In the genomic region with DNA sequence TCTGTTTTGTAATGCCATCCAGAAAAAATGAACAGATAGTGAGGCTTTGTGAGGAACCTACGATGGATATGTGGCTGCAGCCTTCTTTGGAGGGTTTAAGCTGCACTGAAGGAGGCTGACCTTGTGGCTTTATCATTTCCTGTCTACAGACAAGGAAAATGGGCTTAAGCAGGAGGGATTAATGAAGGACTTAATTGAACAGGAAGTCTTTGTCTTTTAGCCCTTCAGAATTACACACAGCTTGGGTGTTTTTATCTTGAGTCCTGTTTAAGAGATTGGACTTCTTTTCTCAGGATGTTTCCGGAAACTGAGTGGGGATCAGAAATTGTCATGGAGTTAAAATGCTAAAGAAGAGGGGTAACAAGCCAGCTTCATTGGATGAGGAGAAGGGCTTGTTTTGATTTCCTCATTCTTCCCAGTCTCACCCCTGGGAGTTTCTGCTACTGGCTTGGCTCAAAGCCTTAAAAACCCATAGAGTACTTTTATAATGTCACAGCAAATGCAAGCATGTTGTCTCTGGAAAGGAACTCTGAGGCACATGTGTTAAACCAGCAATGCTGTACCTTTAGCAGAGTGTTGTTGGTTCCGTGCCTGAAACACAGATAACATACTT, we compare ENCODE assay signal across 10 cellular contexts.
DNase-seq lines count a peak whose midpoint lies in the region; ATAC-seq, FAIRE-seq and TF ChIP-seq lines count a peak whose summit lies in the region.
"Had no signal": no experiment of that assay in that cellular context is flagged by ENCODE, and none has a peak within 500 bp of the region (broad histone marks: within the 10 kb centered on the region; RNA-seq: fewer than 3 reads in every experiment).

No MANE protein-coding gene starts in this region.

- H3K27me3 Mint-ChIP-seq in activated T-cell treated with anti-CD3 and anti-CD28 coated beads, Interleukin-2, amount 50 U/mL, for 4 hours (ENCODE audit: low read depth), result no peaks in the 10 kb centered on the region
- H3K27me3 Mint-ChIP-seq in osteocyte (ENCODE audit: unreplicated experiment) (no peaks in the 10 kb centered on the region), mesothelial cell of epicardium (ENCODE audit: low read depth) (no peaks in the 10 kb centered on the region)

- no peaks in the 10 kb centered on the region for H4K20me1 ChIP-seq in GM12878 (ENCODE audit: control insufficient read depth, insufficient read depth)

- CTCF ChIA-PET in GM12878 (lab: Yijun Ruan, JAX), result interaction anchor here (0.7 to 4.8 kb wide), 21 partner anchors 13 to 220 kb away, joined by 3 to 39 read pairs (median 4); no protein-coding TSS in a partner anchor

- H3K9me3 Mint-ChIP-seq in activated T-cell treated with anti-CD3 and anti-CD28 coated beads, Interleukin-2, amount 50 U/mL, for 4 hours, result no peaks in the 10 kb centered on the region
- H3K9me3 Mint-ChIP-seq in osteocyte (ENCODE audit: unreplicated experiment), result peaks cover 4% of the 10 kb centered on the region
- H3K9me3 Mint-ChIP-seq in mesothelial cell of epicardium, result peaks cover 3% of the 10 kb centered on the region

- SMC1A ChIA-PET in GM12878 (lab: Charles Lee; ENCODE audit: uncharacterized antibody, unreplicated experiment), result interaction anchor here (0.7 to 15.4 kb wide), 21 partner anchors 9 to 1228 kb away, joined by 3 to 143 read pairs (median 6); no protein-coding TSS in a partner anchor

- peak overlapping the region; percentile 44 for H3K4me2 ChIP-seq in GM12878 (ENCODE audit: control insufficient read depth, insufficient read depth)

- no peak for TF ChIP-seq POLR2A in GM12878 (IDR thresholded peaks at IDR 0.05; ENCODE audit: low read depth, low read length)

- peaks cover 83% of the 10 kb centered on the region for H3K79me2 ChIP-seq in GM12878 (ENCODE audit: control insufficient read depth, insufficient read depth, low read length)

- DNase-seq in activated T-cell treated with anti-CD3 and anti-CD28 coated beads, Interleukin-2, amount 50 U/mL, for 4 hours, result no peak
- no peak for DNase-seq in activated T-cell treated with anti-CD3 and anti-CD28 coated beads for 4 hours
- peak; percentile 28 for DNase-seq in NCI-H69 (lab: John Stamatoyannopoulos, UW)
- DNase-seq in GM12878 (ENCODE audit: low read depth, low spot score), result no peak
- no peak for DNase-seq in osteocyte (ENCODE audit: extremely low spot score, unreplicated experiment)
- no peak for DNase-seq in mesothelial cell of epicardium (ENCODE audit: low spot score in 2 of 2, unreplicated experiment in 2 of 2)
- no peak for DNase-seq in retina
- DNase-seq: left lung, NCI-H2107 had no signal

- 91% methylated on average over 3 of the region's 3 CpGs for WGBS in GM12878 (ENCODE audit: insufficient coverage, insufficient replicate concordance, low lambda C conversion rate, missing lambda C conversion rate)

- in situ Hi-C loops in GM12878 (cut with MboI), result no loop called here

- H3K36me3 ChIP-seq in GM12878 (ENCODE audit: control insufficient read depth in 2 of 2, insufficient read depth in 2 of 2, low read length in 1 of 2), result peaks cover 0 to 3% of the 10 kb centered on the region in 2 experiments; a peak in 1 of 4 replicates
- H3K36me3 ChIP-seq: left lung had no signal

- intact Hi-C loops in GM12878 (cut with micrococcal nuclease; ENCODE audit: unreplicated experiment), result loop anchor here (5.0 kb wide), 3 partner anchors 47 to 192 kb away; a partner anchor contains a TSS

- H3K4me1 ChIP-seq in GM12878 (ENCODE audit: control insufficient read depth, insufficient read depth, low read length), result peaks cover 42% of the 10 kb centered on the region

- no peak for TF ChIP-seq EP300 in GM12878 (IDR thresholded peaks at IDR 0.05; ENCODE audit: borderline replicate concordance in 1 of 2, control insufficient read depth in 1 of 2, low read depth in 2 of 2, low read length in 2 of 2)

- BruUV-seq in GM12878 (replicated peaks; lab: Mats Ljungman, UMichigan), result no TSS peak

- peaks cover 4% of the 10 kb centered on the region; the same call in 2 of the 3 replicates for H3K9me3 ChIP-seq in GM12878 (replicated peaks; ENCODE audit: control insufficient read depth, insufficient read depth, low read length)

- H3K27me3 ChIP-seq in GM12878 (replicated peaks in 1 of 2; ENCODE audit: control insufficient read depth in 2 of 2, insufficient read depth in 2 of 2, low read length in 1 of 2), result no peaks in the 10 kb centered on the region
- H3K27me3 ChIP-seq: left lung had no signal

- no peak for FAIRE-seq in GM12878 (lab: Jason Lieb, UNC)

- RAD21 ChIA-PET in GM12878 (lab: Charles Lee; ENCODE audit: unreplicated experiment), result interaction anchor here (0.8 to 5.8 kb wide), 10 partner anchors 12 to 190 kb away, joined by 3 to 41 read pairs (median 4); no protein-coding TSS in a partner anchor

- H3K9ac ChIP-seq in GM12878 (ENCODE audit: control insufficient read depth, insufficient read depth, low read length), result no peak overlapping the region

- no peak overlapping the region for H3K4me3 Mint-ChIP-seq in activated T-cell treated with anti-CD3 and anti-CD28 coated beads, Interleukin-2, amount 50 U/mL, for 4 hours
- H3K4me3 Mint-ChIP-seq in osteocyte (ENCODE audit: unreplicated experiment) (no peak overlapping the region), mesothelial cell of epicardium (no peak overlapping the region)

- peaks cover 8% of the 10 kb centered on the region for H3K36me3 Mint-ChIP-seq in activated T-cell treated with anti-CD3 and anti-CD28 coated beads, Interleukin-2, amount 50 U/mL, for 4 hours (ENCODE audit: insufficient read depth)
- H3K36me3 Mint-ChIP-seq in osteocyte (ENCODE audit: unreplicated experiment) (no peaks in the 10 kb centered on the region), mesothelial cell of epicardium (peaks cover 3% of the 10 kb centered on the region)

- peak; percentile 19 to 49 for ATAC-seq in activated T-cell treated with anti-CD3 and anti-CD28 coated beads, Interleukin-2, amount 50 U/mL, for 4 hours
- ATAC-seq in GM12878 (peak; percentile 10; the same call in 1 of the 3 replicates), GM19328 (IDR thresholded peaks at IDR 0.05; ENCODE audit: unreplicated experiment) (no peak)
- ATAC-seq: left lung had no signal

- POLR2A ChIA-PET in GM12878 (lab: Charles Lee), result interaction anchor here (0.5 to 1.5 kb wide), 8 partner anchors 11 to 689 kb away, joined by 3 to 8 read pairs (median 4); no protein-coding TSS in a partner anchor

- H2AFZ ChIP-seq in GM12878 (ENCODE audit: control insufficient read depth, low read depth, low read length), result no peak overlapping the region

- peak overlapping the region; percentile 71 for H3K27ac Mint-ChIP-seq in osteocyte (ENCODE audit: unreplicated experiment)
- no peak overlapping the region for H3K27ac Mint-ChIP-seq in mesothelial cell of epicardium

- H3K4me1 Mint-ChIP-seq in activated T-cell treated with anti-CD3 and anti-CD28 coated beads, Interleukin-2, amount 50 U/mL, for 4 hours (ENCODE audit: low read depth), result peaks cover 71% of the 10 kb centered on the region
- H3K4me1 Mint-ChIP-seq in osteocyte (ENCODE audit: unreplicated experiment), result peaks cover 40% of the 10 kb centered on the region
- peaks cover 50% of the 10 kb centered on the region for H3K4me1 Mint-ChIP-seq in mesothelial cell of epicardium

- peak overlapping the region; percentile 43; the same call in 1 of the 2 replicates for H3K27ac ChIP-seq in GM12878 (ENCODE audit: control insufficient read depth, insufficient read depth)
- H3K27ac ChIP-seq: left lung had no signal

- TF ChIP-seq CTCF in GM12878 (IDR thresholded peaks at IDR 0.05 in 2 of 3, conservative IDR thresholded peaks at IDR 0.05 in 1 of 3; ENCODE audit: control insufficient read depth in 2 of 3, extremely low read depth in 1 of 3, insufficient read depth in 1 of 3, low read depth in 3 of 3, low read length in 3 of 3) (no peak), osteocyte (IDR thresholded peaks at IDR 0.05) (no peak), mesothelial cell of epicardium (IDR thresholded peaks at IDR 0.05; ENCODE audit: unreplicated experiment) (no peak)

- no peak for TF ChIP-seq RAD21 in GM12878 (IDR thresholded peaks at IDR 0.05; ENCODE audit: insufficient read depth, low read depth, low read length)

- H3K4me3 ChIP-seq in GM12878, result no peak overlapping the region
- H3K4me3 ChIP-seq: left lung had no signal

TF ChIP-seq in GM12878, 131 proteins besides CTCF, POLR2A, EP300 and RAD21 (continues in another document):
- no peak for TF ChIP-seq EED (IDR thresholded peaks at IDR 0.05; ENCODE audit: low read depth)
- no peak for TF ChIP-seq TCF7 (IDR thresholded peaks at IDR 0.05; ENCODE audit: borderline replicate concordance)
- 0 out of 4 replicates have a peak, but pooled peaks of 1 of the 2 experiments have one; percentile 27 for TF ChIP-seq IKZF2 (IDR thresholded peaks at IDR 0.05)
- no peak for TF ChIP-seq NR2C2 (IDR thresholded peaks at IDR 0.05; ENCODE audit: borderline replicate concordance, control insufficient read depth, insufficient read length, low read depth)
- TF ChIP-seq KDM1A (IDR thresholded peaks at IDR 0.05; ENCODE audit: borderline replicate concordance), result no peak
- TF ChIP-seq, protein P1, sequence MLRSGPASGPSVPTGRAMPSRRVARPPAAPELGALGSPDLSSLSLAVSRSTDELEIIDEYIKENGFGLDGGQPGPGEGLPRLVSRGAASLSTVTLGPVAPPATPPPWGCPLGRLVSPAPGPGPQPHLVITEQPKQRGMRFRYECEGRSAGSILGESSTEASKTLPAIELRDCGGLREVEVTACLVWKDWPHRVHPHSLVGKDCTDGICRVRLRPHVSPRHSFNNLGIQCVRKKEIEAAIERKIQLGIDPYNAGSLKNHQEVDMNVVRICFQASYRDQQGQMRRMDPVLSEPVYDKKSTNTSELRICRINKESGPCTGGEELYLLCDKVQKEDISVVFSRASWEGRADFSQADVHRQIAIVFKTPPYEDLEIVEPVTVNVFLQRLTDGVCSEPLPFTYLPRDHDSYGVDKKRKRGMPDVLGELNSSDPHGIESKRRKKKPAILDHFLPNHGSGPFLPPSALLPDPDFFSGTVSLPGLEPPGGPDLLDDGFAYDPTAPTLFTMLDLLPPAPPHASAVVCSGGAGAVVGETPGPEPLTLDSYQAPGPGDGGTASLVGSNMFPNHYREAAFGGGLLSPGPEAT (IDR thresholded peaks at IDR 0.05; ENCODE audit: low read depth), result 0 out of 2 replicates have a peak, but pooled peaks have one; percentile 15
- TF ChIP-seq RUNX3 (IDR thresholded peaks at IDR 0.05; ENCODE audit: low read length), result peak; percentile 45
- TF ChIP-seq SMAD5 (IDR thresholded peaks at IDR 0.05; ENCODE audit: low read depth), result no peak
- no peak for TF ChIP-seq TBL1XR1 (IDR thresholded peaks at IDR 0.05; ENCODE audit: low read depth, low read length)
- no peak for TF ChIP-seq RCOR1 (conservative IDR thresholded peaks at IDR 0.05; ENCODE audit: low read depth, low read length)
